ENCODE assay signal across 25 cellular contexts in genomic region chr10:83410570-83410969, GRCh38.
DNase-seq lines count a peak whose midpoint lies in the region; ATAC-seq, FAIRE-seq and TF ChIP-seq lines count a peak whose summit lies in the region.
"Had no signal": no experiment of that assay in that cellular context is flagged by ENCODE, and none has a peak within 500 bp of the region (broad histone marks: within the 10 kb centered on the region; RNA-seq: fewer than 3 reads in every experiment).

No MANE protein-coding gene starts in this region.

- H3K9ac ChIP-seq in HepG2 (ENCODE audit: insufficient read depth, low read depth, low read length) = no peak overlapping the region
- H3K9ac ChIP-seq: BLaER1 had no signal

- H3K36me3 ChIP-seq in HepG2 (replicated peaks in 1 of 2; ENCODE audit: control insufficient read depth in 1 of 2, insufficient read depth in 2 of 2, low read length in 2 of 2) (no peaks in the 10 kb centered on the region), right lobe of liver (no peaks in the 10 kb centered on the region)
- H3K36me3 ChIP-seq: BE2C, BLaER1 had no signal

- no peak overlapping the region for H3K4me3 Mint-ChIP-seq in stimulated activated effector memory CD8-positive, alpha-beta T cell treated with anti-CD3 and anti-CD28 coated beads, Interleukin-12 subunit alpha, Interleukin-12 subunit beta, amount 100 ng/mL, for 72 hours
- H3K4me3 Mint-ChIP-seq: CD14-positive monocyte; CD4-positive, alpha-beta memory T cell; CD4-positive, CD25-positive, alpha-beta regulatory T cell; CD8-positive, alpha-beta memory T cell had no signal

- TF ChIP-seq CTCF in HepG2 (CRISPR knock-in tag; IDR thresholded peaks at IDR 0.05) (no peak), right lobe of liver (IDR thresholded peaks at IDR 0.05) (no peak)

- ATAC-seq in HepG2 (no peak), right lobe of liver (no peak)
- no peak for ATAC-seq in stimulated activated effector memory CD8-positive, alpha-beta T cell treated with anti-CD3 and anti-CD28 coated beads, Interleukin-12 subunit alpha, Interleukin-12 subunit beta, amount 100 ng/mL, for 72 hours
- ATAC-seq: GM12878 had no signal

- intact Hi-C loops in HepG2 (cut with micrococcal nuclease; ENCODE audit: unreplicated experiment) = no loop called here
- intact Hi-C loops in right lobe of liver (cut with DNase I) = no loop called here

- no peaks in the 10 kb centered on the region for H4K20me1 ChIP-seq in HepG2 (ENCODE audit: insufficient read depth, low read length)
- H4K20me1 ChIP-seq: BLaER1 had no signal

- DNase-seq in HepG2 (ENCODE audit: low spot score) (no peak), right lobe of liver (no peak), frontal cortex (ENCODE audit: low spot score in 2 of 2) (no peak), NCI-H446 treated with DMSO at 0.1 percent for 48 hours (lab: John Stamatoyannopoulos, UW) (no peak)
- no peak for DNase-seq in stimulated activated effector memory CD8-positive, alpha-beta T cell treated with anti-CD3 and anti-CD28 coated beads, Interleukin-12 subunit alpha, Interleukin-12 subunit beta, amount 100 ng/mL, for 72 hours (ENCODE audit: low spot score in 2 of 2)
- DNase-seq: ACHN; BE2C; C1 segment of cervical spinal cord; CD4-positive, alpha-beta memory T cell; CD4-positive, CD25-positive, alpha-beta regulatory T cell; CD8-positive, alpha-beta memory T cell; COR-L47; DMS 273 treated with DMSO at 0.1 percent for 48 hours; DMS153; DMS53; DMS79; DND-41; EL; GDM1 had no signal

- FAIRE-seq in HepG2 (lab: Jason Lieb, UNC) (no peak), frontal cortex (lab: Jason Lieb, UNC) (peak; percentile 10)
- FAIRE-seq: GM12878, GM12892, GM19239 had no signal

- H3K4me1 ChIP-seq in HepG2 (ENCODE audit: insufficient read depth, low read length) (no peaks in the 10 kb centered on the region), right lobe of liver (no peaks in the 10 kb centered on the region)
- H3K4me1 ChIP-seq: BE2C, BLaER1 had no signal

- in situ Hi-C loops in HepG2 (cut with HindIII; ENCODE audit: extremely low pct_ligation_motif_present, low pct_unique_long_range_greater_than_20kb) = no loop called here

- no peak overlapping the region for H3K27ac Mint-ChIP-seq in stimulated activated effector memory CD8-positive, alpha-beta T cell treated with anti-CD3 and anti-CD28 coated beads, Interleukin-12 subunit alpha, Interleukin-12 subunit beta, amount 100 ng/mL, for 72 hours
- H3K27ac Mint-ChIP-seq: CD14-positive monocyte; CD4-positive, alpha-beta memory T cell; CD4-positive, CD25-positive, alpha-beta regulatory T cell; CD8-positive, alpha-beta memory T cell had no signal

- TF ChIP-seq RAD21 in HepG2 (CRISPR knock-in tag; IDR thresholded peaks at IDR 0.05) = no peak

- no peak overlapping the region for H3K4me2 ChIP-seq in HepG2 (ENCODE audit: low read depth, low read length)
- H3K4me2 ChIP-seq: BLaER1 had no signal

- TF ChIP-seq EP300 in HepG2 (IDR thresholded peaks at IDR 0.05; ENCODE audit: low read depth in 2 of 2, low read length in 2 of 2) (no peak), HepG2 (CRISPR knock-in tag; IDR thresholded peaks at IDR 0.05; ENCODE audit: borderline replicate concordance) (no peak)

- H3K9me3 ChIP-seq in HepG2 (ENCODE audit: low read length) (peaks cover 76% of the 10 kb centered on the region), right lobe of liver (no peaks in the 10 kb centered on the region)
- H3K9me3 ChIP-seq: BE2C, BLaER1 had no signal

- H3K36me3 Mint-ChIP-seq in stimulated activated effector memory CD8-positive, alpha-beta T cell treated with anti-CD3 and anti-CD28 coated beads, Interleukin-12 subunit alpha, Interleukin-12 subunit beta, amount 100 ng/mL, for 72 hours = no peaks in the 10 kb centered on the region
- H3K36me3 Mint-ChIP-seq: CD14-positive monocyte; CD4-positive, alpha-beta memory T cell; CD4-positive, CD25-positive, alpha-beta regulatory T cell; CD8-positive, alpha-beta memory T cell had no signal

- H3K9me3 Mint-ChIP-seq in stimulated activated effector memory CD8-positive, alpha-beta T cell treated with anti-CD3 and anti-CD28 coated beads, Interleukin-12 subunit alpha, Interleukin-12 subunit beta, amount 100 ng/mL, for 72 hours = peaks cover 16% of the 10 kb centered on the region

- POLR2A ChIA-PET in HepG2 (lab: Yijun Ruan, JAX) = no interaction called here

- H3K27ac ChIP-seq in HepG2 (ENCODE audit: extremely low read length, insufficient read depth, low read length) (no peak overlapping the region), right lobe of liver (no peak overlapping the region)
- H3K27ac ChIP-seq: 22Rv1, BLaER1 had no signal

- no peak overlapping the region for H2AFZ ChIP-seq in HepG2 (ENCODE audit: low read length)

- WGBS in HepG2 (ENCODE audit: low lambda C conversion rate) = 3% methylated on average over 2 of the region's 2 CpGs
- 34% methylated on average over 2 of the region's 2 CpGs for WGBS in right lobe of liver (ENCODE audit: insufficient coverage, low coverage, low lambda C conversion rate, missing lambda C conversion rate)

- H3K4me1 Mint-ChIP-seq in stimulated activated effector memory CD8-positive, alpha-beta T cell treated with anti-CD3 and anti-CD28 coated beads, Interleukin-12 subunit alpha, Interleukin-12 subunit beta, amount 100 ng/mL, for 72 hours = no peaks in the 10 kb centered on the region
- H3K4me1 Mint-ChIP-seq: CD14-positive monocyte; CD4-positive, alpha-beta memory T cell; CD4-positive, CD25-positive, alpha-beta regulatory T cell; CD8-positive, alpha-beta memory T cell had no signal

- TF ChIP-seq POLR2A in HepG2 (IDR thresholded peaks at IDR 0.05; ENCODE audit: insufficient read depth in 1 of 2, low read depth in 2 of 2, low read length in 2 of 2) = no peak
- TF ChIP-seq POLR2A in right lobe of liver (IDR thresholded peaks at IDR 0.05) = no peak

- no TSS peak for BruUV-seq in HepG2 (replicated peaks; lab: Mats Ljungman, UMichigan)

- CTCF ChIA-PET in HepG2 (lab: Yijun Ruan, JAX; ENCODE audit: low intra/inter-chr PET ratio, low total read pairs) = no interaction called here

- H3K4me3 ChIP-seq in HepG2 (replicated peaks in 1 of 3; ENCODE audit: insufficient read depth in 1 of 3, low read depth in 2 of 3, low read length in 3 of 3) (no peak overlapping the region), right lobe of liver (no peak overlapping the region)
- H3K4me3 ChIP-seq: BLaER1, GM12878 had no signal

- no peaks in the 10 kb centered on the region for H3K79me2 ChIP-seq in HepG2 (ENCODE audit: insufficient read depth, low read length)

- H3K27me3 ChIP-seq in HepG2 (ENCODE audit: control insufficient read depth in 1 of 2, insufficient read depth in 2 of 2, low read length in 2 of 2) = no peaks in the 10 kb centered on the region
- no peaks in the 10 kb centered on the region for H3K27me3 ChIP-seq in right lobe of liver
- H3K27me3 ChIP-seq: BE2C, BLaER1 had no signal

TF ChIP-seq in HepG2, 621 proteins besides CTCF, POLR2A, EP300 and RAD21:
- peak; percentile 73 for TF ChIP-seq ATF7 (IDR thresholded peaks at IDR 0.05)
- TF ChIP-seq ATF7 (CRISPR knock-in tag; IDR thresholded peaks at IDR 0.05) = no peak
- no peak for TF ChIP-seq ZBTB34 (CRISPR knock-in tag; IDR thresholded peaks at IDR 0.05)
- no peak for TF ChIP-seq CREB3 (CRISPR knock-in tag; IDR thresholded peaks at IDR 0.05)
